ENCODE assay signal across 2 cellular contexts in genomic region chr2:174003635-174004310, GRCh38.
TF ChIP-seq lines count a peak whose summit lies in the region.

No MANE protein-coding gene starts in this region.

TF ChIP-seq in A549, 52 proteins besides CTCF, POLR2A, EP300 and RAD21:
- TF ChIP-seq MAFK (IDR thresholded peaks at IDR 0.05; ENCODE audit: partially characterized antibody) = no peak
- TF ChIP-seq PHF8 (IDR thresholded peaks at IDR 0.05; ENCODE audit: borderline replicate concordance, low read depth) = no peak
- TF ChIP-seq CHD4 (IDR thresholded peaks at IDR 0.05; ENCODE audit: borderline replicate concordance) = no peak
- TF ChIP-seq BHLHE40 (IDR thresholded peaks at IDR 0.05; ENCODE audit: low read depth, low read length) = no peak
- no peak for TF ChIP-seq FOSL2 (IDR thresholded peaks at IDR 0.05)
- TF ChIP-seq FOSL2 (CRISPR knock-in tag; IDR thresholded peaks at IDR 0.05) = no peak
- no peak for TF ChIP-seq FOSB (CRISPR knock-in tag; IDR thresholded peaks at IDR 0.05)
- no peak for TF ChIP-seq BCL3 (IDR thresholded peaks at IDR 0.05)
- no peak for TF ChIP-seq RARB (CRISPR knock-in tag; IDR thresholded peaks at IDR 0.05)
- TF ChIP-seq HEYL (CRISPR knock-in tag; IDR thresholded peaks at IDR 0.05) = no peak
- TF ChIP-seq JUN (IDR thresholded peaks at IDR 0.05) = no peak
- TF ChIP-seq ZC3H11A (IDR thresholded peaks at IDR 0.05) = no peak
- no peak for TF ChIP-seq JUNB (IDR thresholded peaks at IDR 0.05)
- no peak for TF ChIP-seq CEBPB (IDR thresholded peaks at IDR 0.05)

TF ChIP-seq in HepG2, 621 proteins besides CTCF, POLR2A, EP300 and RAD21 (continues in another document):
- TF ChIP-seq ZNF331 (CRISPR knock-in tag; IDR thresholded peaks at IDR 0.05) = no peak
- TF ChIP-seq THYN1 (CRISPR knock-in tag; IDR thresholded peaks at IDR 0.05; ENCODE audit: borderline replicate concordance, low read depth) = no peak
- no peak for TF ChIP-seq SMAD9 (CRISPR knock-in tag; IDR thresholded peaks at IDR 0.05)
- no peak for TF ChIP-seq HCFC1 (IDR thresholded peaks at IDR 0.05; ENCODE audit: low read depth, low read length)
- TF ChIP-seq ZNF614 (CRISPR knock-in tag; IDR thresholded peaks at IDR 0.05; ENCODE audit: borderline replicate concordance) = no peak
- TF ChIP-seq ZSCAN31 (CRISPR knock-in tag; IDR thresholded peaks at IDR 0.05; ENCODE audit: low read depth) = 0 out of 2 replicates have a peak, but pooled peaks have one; percentile 38
- no peak for TF ChIP-seq HNF1B (CRISPR knock-in tag; IDR thresholded peaks at IDR 0.05)
- TF ChIP-seq POGK (CRISPR knock-in tag; conservative IDR thresholded peaks at IDR 0.05) = no peak
- no peak for TF ChIP-seq FOXC1 (CRISPR knock-in tag; IDR thresholded peaks at IDR 0.05; ENCODE audit: borderline replicate concordance)
- TF ChIP-seq SAFB2 (CRISPR knock-in tag; IDR thresholded peaks at IDR 0.05; ENCODE audit: borderline replicate concordance, low read depth) = no peak
- TF ChIP-seq CSRNP1 (CRISPR knock-in tag; IDR thresholded peaks at IDR 0.05) = no peak
- peak; percentile 49 for TF ChIP-seq TEAD3 (CRISPR knock-in tag; optimal IDR thresholded peaks at IDR 0.05; ENCODE audit: borderline replicate concordance)
- no peak for TF ChIP-seq HIC2 (CRISPR knock-in tag; IDR thresholded peaks at IDR 0.05; ENCODE audit: low read depth)
- no peak for TF ChIP-seq PLRG1 (conservative IDR thresholded peaks at IDR 0.05)
- TF ChIP-seq TGIF2 (CRISPR knock-in tag; IDR thresholded peaks at IDR 0.05) = no peak
- no peak for TF ChIP-seq DMAP1 (CRISPR knock-in tag; IDR thresholded peaks at IDR 0.05)
- no peak for TF ChIP-seq RFX1 (IDR thresholded peaks at IDR 0.05)
- TF ChIP-seq ZNF335 (CRISPR knock-in tag; IDR thresholded peaks at IDR 0.05) = no peak
- no peak for TF ChIP-seq CREM (IDR thresholded peaks at IDR 0.05)
- no peak for TF ChIP-seq CREM (CRISPR knock-in tag; IDR thresholded peaks at IDR 0.05)
- TF ChIP-seq ZNF121 (CRISPR knock-in tag; IDR thresholded peaks at IDR 0.05) = no peak
- TF ChIP-seq PAF1 (CRISPR knock-in tag; IDR thresholded peaks at IDR 0.05) = no peak
- TF ChIP-seq ZHX1 (CRISPR knock-in tag; IDR thresholded peaks at IDR 0.05; ENCODE audit: low read depth) = no peak
- TF ChIP-seq CENPBD1 (CRISPR knock-in tag; IDR thresholded peaks at IDR 0.05; ENCODE audit: borderline replicate concordance, low read depth) = no peak
- no peak for TF ChIP-seq KAT2B (IDR thresholded peaks at IDR 0.05; ENCODE audit: borderline replicate concordance, low read depth, low read length)
- TF ChIP-seq HNRNPK (IDR thresholded peaks at IDR 0.05; ENCODE audit: low read depth, low read length, poor library complexity, severe bottlenecking) = no peak
- no peak for TF ChIP-seq ZNF337 (CRISPR knock-in tag; IDR thresholded peaks at IDR 0.05; ENCODE audit: borderline replicate concordance, low read depth)
- no peak for TF ChIP-seq PRPF4 (IDR thresholded peaks at IDR 0.05; ENCODE audit: low read depth, low read length, poor library complexity, severe bottlenecking)
- no peak for TF ChIP-seq ZNF496 (CRISPR knock-in tag; IDR thresholded peaks at IDR 0.05; ENCODE audit: insufficient replicate concordance)
- no peak for TF ChIP-seq ZNF850 (CRISPR knock-in tag; conservative IDR thresholded peaks at IDR 0.05)
- TF ChIP-seq AGO1 (IDR thresholded peaks at IDR 0.05; ENCODE audit: low read depth, low read length, poor library complexity, severe bottlenecking) = no peak
- no peak for TF ChIP-seq ZNF563 (CRISPR knock-in tag; IDR thresholded peaks at IDR 0.05)
- no peak for TF ChIP-seq REXO4 (CRISPR knock-in tag; IDR thresholded peaks at IDR 0.05; ENCODE audit: borderline replicate concordance)
- TF ChIP-seq SOX13 (IDR thresholded peaks at IDR 0.05) = 0 out of 2 replicates have a peak, but pooled peaks have one; percentile 19
- TF ChIP-seq SOX13 (CRISPR knock-in tag; conservative IDR thresholded peaks at IDR 0.05 in 1 of 2, IDR thresholded peaks at IDR 0.05 in 1 of 2) = no peak
- TF ChIP-seq TEAD2 (CRISPR knock-in tag; IDR thresholded peaks at IDR 0.05) = no peak
- TF ChIP-seq ZFP91 (CRISPR knock-in tag; IDR thresholded peaks at IDR 0.05; ENCODE audit: borderline replicate concordance) = peak; percentile 52
- no peak for TF ChIP-seq EHMT2 (IDR thresholded peaks at IDR 0.05; ENCODE audit: borderline replicate concordance, low read depth, low read length)
- no peak for TF ChIP-seq ZNF142 (CRISPR knock-in tag; IDR thresholded peaks at IDR 0.05)
- no peak for TF ChIP-seq ZNF557 (CRISPR knock-in tag; IDR thresholded peaks at IDR 0.05)
- no peak for TF ChIP-seq MLX (CRISPR knock-in tag; IDR thresholded peaks at IDR 0.05)
